Comparison of ENCODE assay signal across 29 cellular contexts in genomic region chr15:60717008-60717407, GRCh38.
"Had no signal": no experiment of that assay in that cellular context is flagged by ENCODE, and none has a peak within 500 bp of the region (broad histone marks: within the 10 kb centered on the region; RNA-seq: fewer than 3 reads in every experiment).

No MANE protein-coding gene starts in this region.

- H3K9me3 Mint-ChIP-seq: naive thymus-derived CD8-positive, alpha-beta T cell; nephron; neural crest cell; stimulated activated memory B cell treated with anti-CD40 and anti-IgM and Interleukin-4, amounts not matched to agents 10 μg/mL and 1 μg/mL and 100 μg/mL, for 72 hours; type B pancreatic cell had no signal

- H3K27ac Mint-ChIP-seq: nephron; stimulated activated memory B cell treated with anti-CD40 and anti-IgM and Interleukin-4, amounts not matched to agents 10 μg/mL and 1 μg/mL and 100 μg/mL, for 72 hours; type B pancreatic cell had no signal

- ATAC-seq: left cardiac atrium; left lobe of liver; lower lobe of right lung; naive thymus-derived CD8-positive, alpha-beta T cell; pancreas; right cardiac atrium; sciatic nerve; stimulated activated memory B cell treated with anti-CD40 and anti-IgM and Interleukin-4, amounts not matched to agents 10 μg/mL and 1 μg/mL and 100 μg/mL, for 72 hours; stimulated activated naive CD8-positive, alpha-beta T cell treated with anti-CD3 and anti-CD28 coated beads, Interleukin-15, amount 100 ng/mL, for 72 hours had no signal

- H3K4me3 ChIP-seq: lower lobe of right lung, pancreas, prostate gland, skin epidermis, tibial nerve, vagina had no signal

- H3K36me3 Mint-ChIP-seq: stimulated activated memory B cell treated with anti-CD40 and anti-IgM and Interleukin-4, amounts not matched to agents 10 μg/mL and 1 μg/mL and 100 μg/mL, for 72 hours; type B pancreatic cell had no signal

- H3K4me3 Mint-ChIP-seq: naive thymus-derived CD8-positive, alpha-beta T cell; nephron; neural crest cell; stimulated activated memory B cell treated with anti-CD40 and anti-IgM and Interleukin-4, amounts not matched to agents 10 μg/mL and 1 μg/mL and 100 μg/mL, for 72 hours; stimulated activated naive CD8-positive, alpha-beta T cell treated with anti-CD3 and anti-CD28 coated beads, Interleukin-15, amount 100 ng/mL, for 72 hours; type B pancreatic cell had no signal

- DNase-seq: hippocampal formation; kidney glomerular epithelial cell; left cardiac atrium; lower lobe of right lung; mammary epithelial cell; mesenchymal stem cell; naive thymus-derived CD8-positive, alpha-beta T cell; nucleus accumbens; pancreas; posterior cingulate gyrus; retina; right cardiac atrium; stimulated activated CD4-positive, alpha-beta T cell treated with anti-CD3 and anti-CD28 coated beads, Interleukin-12 subunit alpha, Interleukin-12 subunit beta, amount 100 ng/mL, for 4 hours; stimulated activated CD4-positive, alpha-beta T cell treated with anti-CD3 and anti-CD28 coated beads, Interleukin-15, amount 100 ng/mL, for 24 hours; stimulated activated CD4-positive, alpha-beta T cell treated with anti-CD3 and anti-CD28 coated beads, Interleukin-2, amount 100 ng/mL, for 24 hours; stimulated activated CD4-positive, alpha-beta T cell treated with anti-CD3 and anti-CD28 coated beads, Interleukin-4, amount 100 ng/mL, for 1 hour; stimulated activated naive CD4-positive, alpha-beta T cell treated with Interleukin-2 at 50 U/mL for 16 hours; stimulated activated naive CD8-positive, alpha-beta T cell treated with anti-CD3 and anti-CD28 coated beads, Interleukin-15, amount 100 ng/mL, for 72 hours; substantia nigra had no signal

- H3K27me3 Mint-ChIP-seq: naive thymus-derived CD8-positive, alpha-beta T cell; stimulated activated naive CD8-positive, alpha-beta T cell treated with anti-CD3 and anti-CD28 coated beads, Interleukin-15, amount 100 ng/mL, for 72 hours; type B pancreatic cell had no signal
